Comparison of ENCODE assay signal across 11 cellular contexts in genomic region chr16:89319628-89319882, GRCh38.
DNase-seq lines count a peak whose midpoint lies in the region; ATAC-seq, FAIRE-seq and TF ChIP-seq lines count a peak whose summit lies in the region.
"Had no signal": no experiment of that assay in that cellular context is flagged by ENCODE, and none has a peak within 500 bp of the region (broad histone marks: within the 10 kb centered on the region; RNA-seq: fewer than 3 reads in every experiment).

No MANE protein-coding gene starts in this region.

- TF ChIP-seq CTCF in C4-2B (conservative IDR thresholded peaks at IDR 0.05) (no peak), OCI-LY1 (IDR thresholded peaks at IDR 0.05; ENCODE audit: low read length) (no peak), prostate gland (IDR thresholded peaks at IDR 0.05) (no peak), D721Med (IDR thresholded peaks at IDR 0.05; ENCODE audit: insufficient read depth, missing control alignments) (no peak)

- TF ChIP-seq POLR2A in prostate gland (IDR thresholded peaks at IDR 0.05), result no peak

- DNase-seq in epithelial cell of prostate (ENCODE audit: low read depth, low spot score) (no peak), prostate gland (ENCODE audit: low spot score) (no peak), left lobe of liver (ENCODE audit: low spot score) (no peak), RCC 7860 (ENCODE audit: low spot score) (no peak), D721Med (ENCODE audit: insufficient read length, low spot score) (no peak)
- DNase-seq: hippocampal formation, NCI-H2029 had no signal

- H3K27me3 ChIP-seq in OCI-LY1 (ENCODE audit: insufficient read depth, low read length) (no peaks in the 10 kb centered on the region), prostate gland (replicated peaks; ENCODE audit: insufficient read depth) (no peaks in the 10 kb centered on the region)
- H3K27me3 ChIP-seq: suprapubic skin had no signal

- no peak overlapping the region for H2AFZ ChIP-seq in OCI-LY1 (ENCODE audit: low read length)

- 93% methylated on average over 4 of the region's 4 CpGs for WGBS in prostate gland

- H3K4me2 ChIP-seq in OCI-LY1 (ENCODE audit: low read length), result no peak overlapping the region

- H3K36me3 ChIP-seq in OCI-LY1 (ENCODE audit: insufficient read depth, low read length) (peaks cover 14% of the 10 kb centered on the region; the same call in 1 of the 2 replicates), prostate gland (no peaks in the 10 kb centered on the region)
- H3K36me3 ChIP-seq: suprapubic skin had no signal

- H3K4me1 ChIP-seq in OCI-LY1 (ENCODE audit: insufficient read depth, low read length, severe bottlenecking), result peaks cover 55% of the 10 kb centered on the region
- H3K4me1 ChIP-seq in prostate gland (replicated peaks), result peaks cover 17% of the 10 kb centered on the region

- H3K79me2 ChIP-seq in OCI-LY1 (ENCODE audit: insufficient read depth, low read length), result peaks cover 30% of the 10 kb centered on the region

- H3F3A ChIP-seq in OCI-LY1 (ENCODE audit: insufficient read depth, low read length), result no peaks in the 10 kb centered on the region

- intact Hi-C loops in prostate gland (cut with DNase I), result no loop called here

- H3K4me3 ChIP-seq in OCI-LY1 (ENCODE audit: low read depth, low read length, poor library complexity, severe bottlenecking), result no peak overlapping the region
- no peak overlapping the region for H3K4me3 ChIP-seq in prostate gland

- no peaks in the 10 kb centered on the region for H3K9me3 ChIP-seq in OCI-LY1 (ENCODE audit: low read length)
- no peaks in the 10 kb centered on the region for H3K9me3 ChIP-seq in prostate gland
- H3K9me3 ChIP-seq: suprapubic skin had no signal

- FAIRE-seq in RCC 7860 (lab: Jason Lieb, UNC) (no peak), D721Med (lab: Jason Lieb, UNC) (no peak)

- H3K9ac ChIP-seq in OCI-LY1 (ENCODE audit: low read length), result no peak overlapping the region

- H4K20me1 ChIP-seq in OCI-LY1 (ENCODE audit: insufficient read depth, low read length), result no peaks in the 10 kb centered on the region

- ATAC-seq in left lobe of liver, result no peak
- ATAC-seq in GM19452 (IDR thresholded peaks at IDR 0.05; ENCODE audit: unreplicated experiment), result no peak

- no peaks in the 10 kb centered on the region for H3K9me2 ChIP-seq in OCI-LY1 (ENCODE audit: low read depth, low read length)

- H3K27ac ChIP-seq in C4-2B (peak overlapping the region; percentile 90), OCI-LY1 (ENCODE audit: low read depth, low read length, poor library complexity, severe bottlenecking) (peak overlapping the region; percentile 18), epithelial cell of prostate (peak overlapping the region; percentile 74), prostate gland (peak overlapping the region; percentile 21 to 48)

Comparison
In these comparisons a context has a peak if more than half of its experiments do, and no peak if none do; other contexts are left out.
1. H3K27ac ChIP-seq: peak in every context shown above with its lines; median percentile 90 in C4-2B; 74 in epithelial cell of prostate; 34 in prostate gland; 18 in OCI-LY1.